In genomic region chr3:27680517-27681246, GRCh38 we compare ENCODE assay signal across 8 cellular contexts. TPM values are rescaled to one million over a fixed set of nuclear protein-coding genes. Genes with fewer than 3 reads are reported as not detected.
A peak's percentile ranks its signal among the peaks of the same experiment; 100 is the strongest.
DNase-seq lines count a peak whose midpoint lies in the region; ATAC-seq and TF ChIP-seq lines count a peak whose summit lies in the region.

No MANE protein-coding gene starts in this region.

- H3K36me3 ChIP-seq in mammary epithelial cell (ENCODE audit: insufficient read depth, low read length) (no peaks in the 10 kb centered on the region), trophoblast cell (ENCODE audit: control insufficient read depth in 1 of 2, insufficient read depth in 2 of 2, low read length in 2 of 2) (no peaks in the 10 kb centered on the region)

- peak overlapping the region; percentile 83 for H2AFZ ChIP-seq in mammary epithelial cell (ENCODE audit: low read depth, low read length)
- peak overlapping the region; percentile 38 for H2AFZ ChIP-seq in trophoblast cell (ENCODE audit: insufficient read depth, low read length, poor library complexity)

- peak overlapping the region; percentile 25 for H4K91ac ChIP-seq in trophoblast cell (ENCODE audit: low read depth, low read length)

- peak overlapping the region; percentile 71 for H2BK5ac ChIP-seq in trophoblast cell (ENCODE audit: low read depth, low read length, poor library complexity)

- no peaks in the 10 kb centered on the region for H3K27me3 ChIP-seq in HL-60 (ENCODE audit: insufficient read depth, poor library complexity, severe bottlenecking)
- H3K27me3 ChIP-seq in mammary epithelial cell (ENCODE audit: insufficient read depth, low read length), result no peaks in the 10 kb centered on the region
- H3K27me3 ChIP-seq in trophoblast cell (ENCODE audit: insufficient read depth, low read length), result no peaks in the 10 kb centered on the region

- H3K4me2 ChIP-seq in mammary epithelial cell (ENCODE audit: insufficient read depth, low read depth, low read length), result peak overlapping the region; percentile 29
- H3K4me2 ChIP-seq in trophoblast cell (ENCODE audit: low read length), result peak overlapping the region; percentile 57

- peak overlapping the region; percentile 32 for H3K14ac ChIP-seq in trophoblast cell (ENCODE audit: low read length)

- H4K20me1 ChIP-seq in mammary epithelial cell (ENCODE audit: insufficient read depth, low read length), result no peaks in the 10 kb centered on the region

- no peaks in the 10 kb centered on the region for H3K9me3 ChIP-seq in mammary epithelial cell (replicated peaks; ENCODE audit: insufficient read depth, low read length)
- H3K9me3 ChIP-seq in trophoblast cell (ENCODE audit: insufficient read depth, low read depth, low read length), result no peaks in the 10 kb centered on the region

- no peaks in the 10 kb centered on the region for H3K79me1 ChIP-seq in trophoblast cell (ENCODE audit: low read length)

- no peak overlapping the region for H3K4ac ChIP-seq in trophoblast cell (ENCODE audit: low read depth, low read length)

- H3K27ac ChIP-seq in HL-60 (replicated peaks) (peak overlapping the region; percentile 54), mammary epithelial cell (ENCODE audit: insufficient read depth, low read depth, low read length) (peak overlapping the region; percentile 21), trophoblast cell (ENCODE audit: low read depth, low read length) (peak overlapping the region; percentile 64)

- TF ChIP-seq CTCF in HL-60 (IDR thresholded peaks at IDR 0.05; ENCODE audit: insufficient read depth, low read length) (no peak), mammary epithelial cell (conservative IDR thresholded peaks at IDR 0.05 in 1 of 2, IDR thresholded peaks at IDR 0.05 in 1 of 2; ENCODE audit: extremely low read depth in 1 of 2, insufficient read depth in 1 of 2, low read depth in 1 of 2, low read length in 2 of 2) (no peak)

- CTCF ChIA-PET in mammary epithelial cell (lab: Charles Lee; ENCODE audit: low non-redundant PET), result interaction anchor here (0.7 to 1.1 kb wide), 3 partner anchors 206 to 624 kb away, joined by 4 to 16 read pairs (median 14); no protein-coding TSS in a partner anchor

- H4K8ac ChIP-seq in trophoblast cell (ENCODE audit: low read depth, low read length), result peak overlapping the region; percentile 63

- H3K4me1 ChIP-seq in mammary epithelial cell (ENCODE audit: insufficient read depth, low read length) (peaks cover 27% of the 10 kb centered on the region), trophoblast cell (ENCODE audit: control insufficient read depth in 1 of 2, insufficient read depth in 2 of 2, low read length in 2 of 2) (peaks cover 4 to 6% of the 10 kb centered on the region in 2 experiments)

- dilution Hi-C loops in mammary epithelial cell (cut with HindIII; ENCODE audit: low sequenced_read_pairs), result no loop called here

- no peak overlapping the region for H3K4me3 ChIP-seq in HL-60 (replicated peaks; ENCODE audit: insufficient read depth, low read length)
- no peak overlapping the region for H3K4me3 ChIP-seq in mammary epithelial cell (replicated peaks in 1 of 3; ENCODE audit: insufficient read depth in 1 of 3, low read depth in 2 of 3, low read length in 3 of 3)
- H3K4me3 ChIP-seq in trophoblast cell (ENCODE audit: low read depth, low read length), result no peak overlapping the region

- no peak overlapping the region for H3K9ac ChIP-seq in mammary epithelial cell (ENCODE audit: insufficient read depth, low read length)
- H3K9ac ChIP-seq in trophoblast cell (ENCODE audit: low read length), result peak overlapping the region; percentile 25

- 53% methylated on average over 3 of the region's 5 CpGs for WGBS in mammary epithelial cell (ENCODE audit: low coverage, missing lambda C conversion rate)
- WGBS in trophoblast cell (ENCODE audit: extremely low coverage, insufficient coverage, insufficient read length), result no CpG with 5 or more reads among the region's 5 CpGs

- peak overlapping the region; percentile 43 for H2BK120ac ChIP-seq in trophoblast cell (ENCODE audit: insufficient read depth, low read length, poor library complexity)

- peak; percentile 11 for ATAC-seq in GM19463 (IDR thresholded peaks at IDR 0.05; ENCODE audit: unreplicated experiment)

- intact Hi-C loops in mammary epithelial cell (cut with micrococcal nuclease), result loop anchor here (1.0 to 10.0 kb wide), 6 partner anchors 147 to 546 kb away; no protein-coding TSS in a partner anchor

- no peak overlapping the region for H3K23ac ChIP-seq in trophoblast cell (ENCODE audit: low read length)

- H3K79me2 ChIP-seq in mammary epithelial cell (ENCODE audit: insufficient read depth, low read length), result no peaks in the 10 kb centered on the region
- no peaks in the 10 kb centered on the region for H3K79me2 ChIP-seq in trophoblast cell (ENCODE audit: control insufficient read depth, insufficient read depth, low read length, poor library complexity)

- DNase-seq in HL-60 (ENCODE audit: low read depth in 1 of 2, low spot score in 1 of 2), result peak in 1 of 2 experiments; percentile 5
- no peak for DNase-seq in mammary epithelial cell
- no peak for DNase-seq in trophoblast cell
- DNase-seq in amniotic stem cell (lab: John Stamatoyannopoulos, UW), result no peak
- DNase-seq in DMS79 (lab: John Stamatoyannopoulos, UW), result no peak
- DNase-seq in NCI-H748 (lab: John Stamatoyannopoulos, UW; ENCODE audit: unreplicated experiment), result no peak
- no peak for DNase-seq in activated CD8-positive, alpha-beta memory T cell treated with anti-CD3 and anti-CD28 coated beads for 24 hours

- BruUV-seq in mammary epithelial cell (replicated peaks; lab: Mats Ljungman, UMichigan), result no TSS peak

- in situ Hi-C loops in mammary epithelial cell (cut with MboI; ENCODE audit: low sequenced_read_pairs in 2 of 2), result loop anchor here (25.0 kb wide), 2 partner anchors 318 to 368 kb away; partner anchors contain the start of gene NEK10 (in 1 of the 2)

- H3K18ac ChIP-seq in trophoblast cell (ENCODE audit: low read length), result no peak overlapping the region

- peak overlapping the region; percentile 8 for H4K12ac ChIP-seq in trophoblast cell (ENCODE audit: low read depth, low read length)

- H2AK5ac ChIP-seq in trophoblast cell (ENCODE audit: low read length), result no peak overlapping the region

- H2BK12ac ChIP-seq in trophoblast cell (ENCODE audit: low read length), result no peak overlapping the region

RNA-seq across cellular contexts. Expression of gene EOMES, which starts 41.4 kb away (rescaled TPM):
- total RNA-seq in mammary epithelial cell, result under 1 TPM; 0.17 to 0.94 TPM
- polyA plus RNA-seq in mammary epithelial cell, result 2.3 TPM
- polyA minus RNA-seq in mammary epithelial cell, result 4.2 TPM
- polyA plus RNA-seq in trophoblast cell (2013), result 0.01 TPM in 1 of 2 replicates, not detected in the other
